ENCODE assay signal across 30 cellular contexts in genomic region chr1:35364732-35365131, GRCh38.
A peak's percentile ranks its signal among the peaks of the same experiment; 100 is the strongest.
DNase-seq lines count a peak whose midpoint lies in the region; ATAC-seq and TF ChIP-seq lines count a peak whose summit lies in the region.
"Had no signal": no experiment of that assay in that cellular context is flagged by ENCODE, and none has a peak within 500 bp of the region (broad histone marks: within the 10 kb centered on the region; RNA-seq: fewer than 3 reads in every experiment).

No MANE protein-coding gene starts in this region.

- peaks cover 62% of the 10 kb centered on the region for H3K79me2 ChIP-seq in Karpas-422 (ENCODE audit: low read length)

- intact Hi-C loops in colonic mucosa (cut with DNase I), result no loop called here

- no peaks in the 10 kb centered on the region for H3K9me3 Mint-ChIP-seq in naive B cell
- no peaks in the 10 kb centered on the region for H3K9me3 Mint-ChIP-seq in activated naive CD8-positive, alpha-beta T cell treated with anti-CD3 and anti-CD28 coated beads, Interleukin-2, amount 50 U/mL, for 24 hours
- H3K9me3 Mint-ChIP-seq: activated naive CD4-positive, alpha-beta T cell treated with anti-CD3 and anti-CD28 coated beads, Interleukin-2, amount 10 ng/mL, durations not matched to agents 7 days and 5 days; activated T-cell treated with anti-CD3 and anti-CD28 coated beads, Interleukin-2, amount 50 U/mL, for 4 hours; natural killer cell treated with Interleukin-12 subunit alpha and Interleukin-12 subunit beta and Interleukin-15 and Interleukin-18, amount 100 ng/mL, for 72 hours; T-helper 1 cell treated with Interleukin-12 subunit alpha and Interleukin-12 subunit beta and Interleukin-4 antibody, amounts not matched to agents 30 μg/mL and 1 μg/mL, for 36 hours had no signal

- H3K27ac ChIP-seq in Karpas-422 (ENCODE audit: low read length) (peak overlapping the region; percentile 24; the same call in 1 of the 2 replicates), colonic mucosa (no peak overlapping the region)
- H3K27ac ChIP-seq: C4-2B, coronary artery, esophagus squamous epithelium, HL-60, ovary, vagina had no signal

- H3K4me2 ChIP-seq in Karpas-422 (ENCODE audit: low read depth, low read length, poor library complexity, severe bottlenecking), result no peak overlapping the region
- H3K4me2 ChIP-seq: smooth muscle cell had no signal

- H3K27me3 Mint-ChIP-seq in naive B cell, result no peaks in the 10 kb centered on the region
- no peaks in the 10 kb centered on the region for H3K27me3 Mint-ChIP-seq in activated naive CD8-positive, alpha-beta T cell treated with anti-CD3 and anti-CD28 coated beads, Interleukin-2, amount 50 U/mL, for 24 hours
- H3K27me3 Mint-ChIP-seq: activated naive CD4-positive, alpha-beta T cell treated with anti-CD3 and anti-CD28 coated beads, Interleukin-2, amount 10 ng/mL, durations not matched to agents 7 days and 5 days; natural killer cell treated with Interleukin-12 subunit alpha and Interleukin-12 subunit beta and Interleukin-15 and Interleukin-18, amount 100 ng/mL, for 72 hours had no signal

- DNase-seq in GM10248 (ENCODE audit: extremely low spot score), result peak; percentile 28
- DNase-seq in Karpas-422, result no peak
- DNase-seq in SIG-M5 (lab: John Stamatoyannopoulos, UW), result peak; percentile 24
- no peak for DNase-seq in naive B cell
- DNase-seq in AML-193 (lab: John Stamatoyannopoulos, UW), result no peak
- DNase-seq in HUDEP-2 (lab: John Stamatoyannopoulos, UW; ENCODE audit: unreplicated experiment in 76 of 76), result no peak
- no peak for DNase-seq in colonic mucosa
- no peak for DNase-seq in activated naive CD8-positive, alpha-beta T cell treated with anti-CD3 and anti-CD28 coated beads, Interleukin-2, amount 50 U/mL, for 24 hours
- DNase-seq: activated CD4-positive, alpha-beta T cell treated with anti-CD3 and anti-CD28 coated beads for 48 hours; activated naive CD4-positive, alpha-beta T cell treated with anti-CD3 and anti-CD28 coated beads, Interleukin-2, amount 10 ng/mL, durations not matched to agents 7 days and 5 days; activated T-cell treated with anti-CD3 and anti-CD28 coated beads, Interleukin-2, amount 50 U/mL, for 4 hours; amygdala; EL; endodermal cell; esophagus squamous epithelium; HCEC 1CT; left ventricle myocardium superior; midbrain; NCI-H1417 treated with DMSO at 0.1 percent for 48 hours; NCI-H446 treated with DMSO at 0.1 percent for 48 hours; ovary had no signal

- H3K36me3 Mint-ChIP-seq in naive B cell, result peaks cover 18 to 24% of the 10 kb centered on the region in 2 donors
- H3K36me3 Mint-ChIP-seq in activated naive CD8-positive, alpha-beta T cell treated with anti-CD3 and anti-CD28 coated beads, Interleukin-2, amount 50 U/mL, for 24 hours (ENCODE audit: low read depth), result peaks cover 23% of the 10 kb centered on the region

- H3K27ac Mint-ChIP-seq in naive B cell, result peak overlapping the region in 5 of 6 donors; percentile 9 to 72 (median 36)
- no peak overlapping the region for H3K27ac Mint-ChIP-seq in activated naive CD8-positive, alpha-beta T cell treated with anti-CD3 and anti-CD28 coated beads, Interleukin-2, amount 50 U/mL, for 24 hours
- H3K27ac Mint-ChIP-seq: activated naive CD4-positive, alpha-beta T cell treated with anti-CD3 and anti-CD28 coated beads, Interleukin-2, amount 10 ng/mL, durations not matched to agents 7 days and 5 days; endodermal cell; natural killer cell treated with Interleukin-12 subunit alpha and Interleukin-12 subunit beta and Interleukin-15 and Interleukin-18, amount 100 ng/mL, for 72 hours; T-helper 1 cell treated with Interleukin-12 subunit alpha and Interleukin-12 subunit beta and Interleukin-4 antibody, amounts not matched to agents 30 μg/mL and 1 μg/mL, for 36 hours had no signal

- ATAC-seq in naive B cell (ENCODE audit: low read depth in 2 of 2), result peak; percentile 28 to 47
- no peak for ATAC-seq in activated naive CD8-positive, alpha-beta T cell treated with anti-CD3 and anti-CD28 coated beads, Interleukin-2, amount 50 U/mL, for 24 hours
- ATAC-seq: activated T-cell treated with anti-CD3 and anti-CD28 coated beads, Interleukin-2, amount 50 U/mL, for 4 hours; HepG2; left ventricle myocardium superior; natural killer cell treated with Interleukin-12 subunit alpha and Interleukin-12 subunit beta and Interleukin-15 and Interleukin-18, amount 100 ng/mL, for 72 hours; Panc1 had no signal

- H3K4me3 Mint-ChIP-seq in naive B cell, result peak overlapping the region in 4 of 8 donors; percentile 0 to 55 (median 28)
- H3K4me3 Mint-ChIP-seq in activated naive CD8-positive, alpha-beta T cell treated with anti-CD3 and anti-CD28 coated beads, Interleukin-2, amount 50 U/mL, for 24 hours, result no peak overlapping the region
- H3K4me3 Mint-ChIP-seq: activated naive CD4-positive, alpha-beta T cell treated with anti-CD3 and anti-CD28 coated beads, Interleukin-2, amount 10 ng/mL, durations not matched to agents 7 days and 5 days; activated T-cell treated with anti-CD3 and anti-CD28 coated beads, Interleukin-2, amount 50 U/mL, for 4 hours; endodermal cell; natural killer cell treated with Interleukin-12 subunit alpha and Interleukin-12 subunit beta and Interleukin-15 and Interleukin-18, amount 100 ng/mL, for 72 hours; T-helper 1 cell treated with Interleukin-12 subunit alpha and Interleukin-12 subunit beta and Interleukin-4 antibody, amounts not matched to agents 30 μg/mL and 1 μg/mL, for 36 hours had no signal

- no peaks in the 10 kb centered on the region for H3K27me3 ChIP-seq in Karpas-422 (ENCODE audit: low read length)
- no peaks in the 10 kb centered on the region for H3K27me3 ChIP-seq in colonic mucosa
- H3K27me3 ChIP-seq: esophagus squamous epithelium, ovary, vagina had no signal

- CTCF ChIA-PET in GM10248 (lab: Yijun Ruan, JAX), result interaction anchor here (0.9 to 1.7 kb wide), 3 partner anchors 15 to 191 kb away, joined by 3 to 5 read pairs (median 4); no protein-coding TSS in a partner anchor

- H3K9ac ChIP-seq in Karpas-422 (ENCODE audit: low read length) (no peak overlapping the region), colonic mucosa (ENCODE audit: low read depth in 2 of 2, low read length in 2 of 2) (no peak overlapping the region)

- H3K4me1 Mint-ChIP-seq in naive B cell, result peaks cover 28 to 33% (median 32%) of the 10 kb centered on the region in 3 donors
- peaks cover 2% of the 10 kb centered on the region for H3K4me1 Mint-ChIP-seq in activated naive CD8-positive, alpha-beta T cell treated with anti-CD3 and anti-CD28 coated beads, Interleukin-2, amount 50 U/mL, for 24 hours

- peaks cover 6% of the 10 kb centered on the region; the same call in 1 of the 2 replicates for H3K36me3 ChIP-seq in Karpas-422 (ENCODE audit: insufficient read depth, low read length)
- no peaks in the 10 kb centered on the region for H3K36me3 ChIP-seq in colonic mucosa
- H3K36me3 ChIP-seq: ovary had no signal

- no peak for TF ChIP-seq CTCF in GM10248 (IDR thresholded peaks at IDR 0.05; ENCODE audit: control extremely low read depth, extremely low read depth, low read depth, missing control alignments)
- no peak for TF ChIP-seq CTCF in colonic mucosa (IDR thresholded peaks at IDR 0.05)

- H3K9me3 ChIP-seq in Karpas-422 (ENCODE audit: low read length) (no peaks in the 10 kb centered on the region), colonic mucosa (no peaks in the 10 kb centered on the region)
- H3K9me3 ChIP-seq: esophagus squamous epithelium, ovary, vagina had no signal

- peaks cover 15% of the 10 kb centered on the region for H3K4me1 ChIP-seq in Karpas-422 (ENCODE audit: low read length)
- H3K4me1 ChIP-seq in colonic mucosa, result no peaks in the 10 kb centered on the region
- H3K4me1 ChIP-seq: esophagus squamous epithelium, vagina had no signal

- H2AFZ ChIP-seq in Karpas-422 (ENCODE audit: low read length), result no peak overlapping the region

- H3K9me2 ChIP-seq in Karpas-422 (replicated peaks; ENCODE audit: insufficient read depth, low read length), result no peaks in the 10 kb centered on the region

- H3K4me3 ChIP-seq in Karpas-422 (ENCODE audit: low read length), result no peak overlapping the region
- no peak overlapping the region for H3K4me3 ChIP-seq in colonic mucosa
- H3K4me3 ChIP-seq: coronary artery, esophagus squamous epithelium, ovary, smooth muscle cell, vagina had no signal

- no peaks in the 10 kb centered on the region for H4K20me1 ChIP-seq in Karpas-422 (ENCODE audit: insufficient read depth, low read depth, low read length)

- POLR2A ChIA-PET in GM10248 (lab: Yijun Ruan, JAX), result interaction anchor here (0.9 kb wide), 1 partner anchor 196 kb away, joined by 3 read pairs; no protein-coding TSS in a partner anchor

Comparison
In these comparisons a context has a peak if more than half of its experiments do, and no peak if none do; other contexts are left out.
1. DNase-seq: peak in GM10248 (single experiment) and SIG-M5 (single experiment); none in Karpas-422 (single experiment), naive B cell (single experiment), AML-193 (0 of 2), HUDEP-2 (0 of 76), colonic mucosa (single experiment) and activated naive CD8-positive, alpha-beta T cell treated with anti-CD3 and anti-CD28 coated beads, Interleukin-2, amount 50 U/mL, for 24 hours (single experiment).